10 cellular contexts compared by ENCODE assay signal in genomic region chr11:68956142-68956541, GRCh38. TPM values are rescaled to one million over a fixed set of nuclear protein-coding genes. Genes with fewer than 3 reads are reported as not detected.
DNase-seq lines count a peak whose midpoint lies in the region; ATAC-seq, FAIRE-seq and TF ChIP-seq lines count a peak whose summit lies in the region.
"Had no signal": no experiment of that assay in that cellular context is flagged by ENCODE, and none has a peak within 500 bp of the region (broad histone marks: within the 10 kb centered on the region; RNA-seq: fewer than 3 reads in every experiment).

No MANE protein-coding gene starts in this region.

- no peak for FAIRE-seq in frontal cortex (lab: Jason Lieb, UNC)

- H3K9me3 ChIP-seq in breast epithelium (no peaks in the 10 kb centered on the region), stomach smooth muscle (ENCODE audit: control insufficient read depth in 2 of 2, low read length in 2 of 2) (peaks cover 0 to 6% of the 10 kb centered on the region in 2 donors)

- H3K27me3 ChIP-seq in breast epithelium (no peaks in the 10 kb centered on the region), stomach smooth muscle (ENCODE audit: control insufficient read depth in 1 of 2, insufficient read depth in 2 of 2, low read length in 2 of 2) (no peaks in the 10 kb centered on the region)

- TF ChIP-seq CTCF in MCF 10A (IDR thresholded peaks at IDR 0.05; ENCODE audit: unreplicated experiment) (peak; percentile 21), breast epithelium (IDR thresholded peaks at IDR 0.05) (no peak), fibroblast of pulmonary artery (IDR thresholded peaks at IDR 0.05; ENCODE audit: low read length, missing control alignments) (peak; percentile 8)

- H3K36me3 ChIP-seq in breast epithelium (no peaks in the 10 kb centered on the region), stomach smooth muscle (ENCODE audit: control insufficient read depth in 2 of 2, insufficient read depth in 2 of 2, low read length in 2 of 2) (no peaks in the 10 kb centered on the region)

- POLR2A ChIA-PET in MCF 10A (lab: Yijun Ruan, JAX): no interaction called here

- ATAC-seq in GM18868 (IDR thresholded peaks at IDR 0.05; ENCODE audit: unreplicated experiment): no peak
- no peak for ATAC-seq in GM21526 (IDR thresholded peaks at IDR 0.05; ENCODE audit: low FRiP score, unreplicated experiment)

- in situ Hi-C loops in SK-MEL-5 (cut with HindIII; ENCODE audit: low pct_unique_long_range_greater_than_20kb, low sequenced_read_pairs): no loop called here

- no peaks in the 10 kb centered on the region for H3K9me3 Mint-ChIP-seq in MCF 10A (ENCODE audit: unreplicated experiment)

- peaks cover 11% of the 10 kb centered on the region for H3K27me3 Mint-ChIP-seq in MCF 10A (ENCODE audit: insufficient read depth, unreplicated experiment)

- H3K36me3 Mint-ChIP-seq in MCF 10A (ENCODE audit: insufficient read depth, unreplicated experiment): no peaks in the 10 kb centered on the region

- no TSS peak for BruUV-seq in MCF 10A (replicated peaks; lab: Mats Ljungman, UMichigan)

- H3K27ac Mint-ChIP-seq in MCF 10A (ENCODE audit: low read depth, unreplicated experiment): no peak overlapping the region

- H3K4me3 Mint-ChIP-seq in MCF 10A (ENCODE audit: unreplicated experiment): no peak overlapping the region

- H3K4me3 ChIP-seq in breast epithelium (no peak overlapping the region), fibroblast of pulmonary artery (replicated peaks; ENCODE audit: low read depth, low read length) (no peak overlapping the region), stomach smooth muscle (ENCODE audit: low read length in 2 of 2) (peak overlapping the region in 1 of 2 donors; percentile 15)

- CTCF ChIA-PET in MCF 10A (lab: Yijun Ruan, JAX): no interaction called here

- TF ChIP-seq POLR2A in breast epithelium (IDR thresholded peaks at IDR 0.05): no peak

- H3K4me1 Mint-ChIP-seq in MCF 10A (ENCODE audit: insufficient read depth, unreplicated experiment): no peaks in the 10 kb centered on the region

- H3K4me1 ChIP-seq in breast epithelium: no peaks in the 10 kb centered on the region
- H3K4me1 ChIP-seq in stomach smooth muscle (ENCODE audit: control insufficient read depth, insufficient read depth, low read length): peaks cover 23% of the 10 kb centered on the region

- no peak overlapping the region for H3K9ac ChIP-seq in stomach smooth muscle (ENCODE audit: low read length in 2 of 2)

- H3K27ac ChIP-seq in breast epithelium (no peak overlapping the region), stomach smooth muscle (ENCODE audit: low read length) (peak overlapping the region; percentile 70)

- intact Hi-C loops in MCF 10A (cut with micrococcal nuclease) (no loop called here), breast epithelium (cut with DNase I; ENCODE audit: low total_unique reads) (no loop called here)

- DNase-seq in MCF 10A (ENCODE audit: unreplicated experiment) (no peak), breast epithelium (ENCODE audit: low spot score in 2 of 2) (no peak), SK-MEL-5 (ENCODE audit: low read depth, low spot score) (peak; percentile 60), fibroblast of pulmonary artery (ENCODE audit: low read depth) (no peak), frontal cortex (ENCODE audit: low spot score in 2 of 2) (no peak)
- DNase-seq: NCI-H510A had no signal

RNA-seq across cellular contexts. Expression of gene MRGPRD, which starts 24.6 kb away (rescaled TPM):
- total RNA-seq in MCF 10A (2022) (not detected in 2 replicates), breast epithelium (not detected), frontal cortex (not detected)
- not detected in 2 replicates for total RNA-seq in SK-MEL-5 (2014; rRNA removed; shearing (Covaris generic))
- polyA plus RNA-seq in SK-MEL-5 (2015; cell fraction: cytosol; rRNA removed): not detected in 2 replicates
- not detected in 2 replicates for polyA plus RNA-seq in SK-MEL-5 (2015; cell fraction: nucleus; rRNA removed)
- total RNA-seq: Daoy had no signal

RNA-seq across cellular contexts. Expression of gene IGHMBP2, which starts 52.5 kb away (rescaled TPM):
- 19.8 and 29.4 TPM in 2 replicates for total RNA-seq in MCF 10A (2022)
- 10 to 100 TPM in 2 of 3 donors, 1 to 10 TPM in 1; 9.8 to 18.4 (median 13.6) TPM for total RNA-seq in breast epithelium
- 24.8 and 27.6 TPM in 2 replicates for total RNA-seq in SK-MEL-5 (2014; rRNA removed; shearing (Covaris generic))
- 46.4 and 53.1 TPM in 2 replicates for polyA plus RNA-seq in SK-MEL-5 (2015; cell fraction: cytosol; rRNA removed)
- 131 and 141 TPM in 2 replicates for polyA plus RNA-seq in SK-MEL-5 (2015; cell fraction: nucleus; rRNA removed)
- total RNA-seq in frontal cortex: 10.2 TPM

RNA-seq across cellular contexts. Expression of gene MRPL21, which starts 52.5 kb away (rescaled TPM):
- total RNA-seq in MCF 10A (2022): 80.2 and 96.5 TPM in 2 replicates
- 10 to 100 TPM; 44.3 to 89.1 (median 51.7) TPM for total RNA-seq in breast epithelium
- total RNA-seq in SK-MEL-5 (2014; rRNA removed; shearing (Covaris generic)): 342 and 413 TPM in 2 replicates
- 250 and 286 TPM in 2 replicates for polyA plus RNA-seq in SK-MEL-5 (2015; cell fraction: cytosol; rRNA removed)
- 101 and 134 TPM in 2 replicates for polyA plus RNA-seq in SK-MEL-5 (2015; cell fraction: nucleus; rRNA removed)
- total RNA-seq in frontal cortex: 51.0 TPM

RNA-seq across cellular contexts. Expression of gene MRGPRF, which starts 56.9 kb away (rescaled TPM):
- total RNA-seq in MCF 10A (2022): not detected in 2 replicates
- total RNA-seq in breast epithelium: 10 to 100 TPM in 2 of 3 donors, 1 to 10 TPM in 1; 5.9 to 21.3 (median 12.9) TPM
- total RNA-seq in SK-MEL-5 (2014; rRNA removed; shearing (Covaris generic)): 0.11 and 0.61 TPM in 2 replicates
- polyA plus RNA-seq in SK-MEL-5 (2015; cell fraction: cytosol; rRNA removed): 0.07 TPM in 1 of 2 replicates, not detected in the other
- polyA plus RNA-seq in SK-MEL-5 (2015; cell fraction: nucleus; rRNA removed): 0.20 TPM in 1 of 2 replicates, not detected in the other
- total RNA-seq in frontal cortex: 1.2 TPM
- total RNA-seq: Daoy had no signal

Comparison
In these comparisons a context has a peak if more than half of its experiments do, and no peak if none do; other contexts are left out.
1. CTCF ChIP-seq: peak in MCF 10A (single experiment) and fibroblast of pulmonary artery (single experiment); none in breast epithelium (0 of 3).